In the genomic region with DNA sequence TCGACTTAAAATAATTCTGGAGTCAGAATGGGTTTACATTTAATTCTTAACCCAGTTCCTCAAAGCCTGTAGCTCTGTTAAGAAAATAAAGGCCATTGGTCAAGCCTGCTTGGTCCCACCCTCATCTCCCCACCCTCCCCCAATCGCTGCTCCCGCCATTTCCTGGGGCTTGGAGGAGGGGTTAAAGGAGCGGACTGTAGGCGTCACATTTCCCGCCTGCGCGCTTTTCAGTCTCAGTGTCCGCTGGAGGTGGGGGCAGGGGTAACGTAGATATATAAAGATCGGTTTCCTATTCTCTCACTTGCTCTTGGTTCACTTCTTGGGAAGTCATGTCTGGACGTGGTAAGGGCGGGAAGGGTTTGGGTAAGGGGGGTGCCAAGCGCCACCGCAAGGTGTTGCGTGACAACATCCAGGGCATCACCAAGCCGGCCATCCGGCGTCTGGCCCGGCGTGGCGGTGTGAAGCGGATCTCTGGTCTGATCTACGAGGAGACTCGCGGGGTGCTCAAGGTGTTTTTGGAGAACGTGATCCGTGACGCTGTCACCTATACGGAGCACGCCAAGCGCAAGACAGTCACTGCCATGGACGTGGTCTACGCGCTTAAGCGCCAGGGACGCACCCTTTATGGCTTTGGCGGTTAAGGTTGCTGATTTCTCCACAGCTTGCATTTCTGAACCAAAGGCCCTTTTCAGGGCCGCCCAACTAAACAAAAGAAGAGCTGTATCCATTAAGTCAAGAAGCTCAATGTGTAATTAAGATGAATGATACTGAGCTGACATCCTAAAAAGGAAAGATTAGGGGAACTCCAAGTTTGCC, we compare ENCODE assay signal across 8 cellular contexts. TPM values are rescaled to one million over a fixed set of nuclear protein-coding genes. Genes with fewer than 3 reads are reported as not detected.
DNase-seq lines count a peak whose midpoint lies in the region; ATAC-seq lines count a peak whose summit lies in the region.

No MANE protein-coding gene starts in this region.

- H3K9me3 ChIP-seq in right cardiac atrium (ENCODE audit: control insufficient read depth, low read length), result no peaks in the 10 kb centered on the region

- H3K4me1 ChIP-seq in right cardiac atrium (ENCODE audit: control insufficient read depth, insufficient read depth, low read length), result no peaks in the 10 kb centered on the region

- H3K4me3 ChIP-seq in right cardiac atrium (ENCODE audit: low read length), result peak overlapping the region; percentile 49

- DNase-seq in NCI-H187 treated with DMSO at 0.1 percent for 48 hours (lab: John Stamatoyannopoulos, UW), result peak; percentile 95
- peak; percentile 59 to 98 (median 78) for DNase-seq in T-helper 2 cell
- peak; percentile 92 to 96 (median 96) for DNase-seq in right cardiac atrium
- DNase-seq in putamen (ENCODE audit: low spot score), result peak; percentile 87
- DNase-seq in D341Med (ENCODE audit: low spot score), result no peak

- ATAC-seq in GM18502 (IDR thresholded peaks at IDR 0.05; ENCODE audit: poor library complexity, unreplicated experiment) (peak; percentile 55), HG02943 (IDR thresholded peaks at IDR 0.05; ENCODE audit: low read depth, unreplicated experiment) (peak; percentile 53), right cardiac atrium (peak; percentile 88 to 89)

- WGBS in right cardiac atrium, result under 1% methylated on average over 39 of the region's 39 CpGs

- intact Hi-C loops in right cardiac atrium (cut with DNase I), result loop anchor here in 2 of 4 donors (10.0 kb wide), 3 partner anchors 163 to 1113 kb away; partner anchors contain the start of gene ABT1 (in 1 of the 2)

- H3K27me3 ChIP-seq in right cardiac atrium (ENCODE audit: control insufficient read depth, insufficient read depth), result no peaks in the 10 kb centered on the region

- H3K27ac ChIP-seq in angular gyrus (ENCODE audit: low read depth, low read length) (peak overlapping the region; percentile 93), right cardiac atrium (ENCODE audit: low read length) (peak overlapping the region; percentile 97)

RNA-seq across cellular contexts. Expression of gene TRIM38, which starts 59.0 kb away (rescaled TPM):
- 1 to 10 TPM; 4.0 to 4.7 (median 4.4) TPM for total RNA-seq in right cardiac atrium
- polyA plus RNA-seq in right cardiac atrium, result 2.7 TPM
